ENCODE assay signal across 8 cellular contexts in the genomic region with DNA sequence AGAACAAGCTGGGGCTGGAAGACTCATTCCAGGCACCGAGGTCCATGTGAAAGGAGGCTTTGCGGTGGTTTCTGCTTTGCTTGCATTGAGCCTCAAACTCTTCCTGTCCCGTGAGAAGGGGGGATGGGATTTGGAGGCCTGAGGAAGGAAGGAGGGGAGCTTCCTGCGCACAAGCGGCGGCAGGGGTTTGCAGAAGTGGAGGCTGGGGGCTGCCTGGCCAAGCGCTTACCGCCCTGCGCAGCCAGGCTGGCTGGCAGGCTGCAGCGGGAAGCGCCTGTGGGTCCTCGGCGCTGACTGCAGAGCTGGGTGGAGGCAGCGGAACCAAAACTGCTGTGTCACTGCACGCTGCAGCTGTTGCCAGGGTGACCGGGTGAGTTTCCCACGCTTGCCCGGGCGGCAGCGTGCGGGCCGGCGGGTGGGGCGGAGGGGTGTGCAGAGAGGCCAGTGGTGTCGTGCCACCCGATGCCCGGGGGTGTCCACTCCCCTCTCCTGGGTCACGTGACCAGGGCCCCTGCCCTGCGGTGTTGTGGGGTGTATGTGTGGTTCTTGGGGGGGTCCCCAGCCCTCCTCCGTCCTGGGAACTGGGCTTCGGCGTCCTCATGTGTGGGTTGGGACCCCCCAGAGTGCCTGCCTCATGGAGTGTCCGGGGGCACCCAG.
DNase-seq lines count a peak whose midpoint lies in the region; ATAC-seq and FAIRE-seq lines count a peak whose summit lies in the region.

No MANE protein-coding gene starts in this region.

- ATAC-seq in HG02938 (IDR thresholded peaks at IDR 0.05; ENCODE audit: unreplicated experiment) = peak; percentile 61

- DNase-seq in GM18507 (ENCODE audit: extremely low spot score, insufficient read length, low read depth) (peak; percentile 97), NCI-H2196 treated with DMSO at 0.1 percent for 48 hours (lab: John Stamatoyannopoulos, UW; ENCODE audit: unreplicated experiment) (peak; percentile 62), left kidney (ENCODE audit: low read depth, low spot score) (peak; percentile 94), HuH-7.5 (ENCODE audit: low spot score) (no peak)
- peak; percentile 57 to 70 for DNase-seq in activated CD4-positive, alpha-beta T cell treated with anti-CD3 and anti-CD28 coated beads for 24 hours (ENCODE audit: low read depth in 2 of 2)
- DNase-seq in stimulated activated CD4-positive, alpha-beta T cell treated with anti-CD3 and anti-CD28 coated beads, Interleukin-1b, Interleukin-23, amount 100 ng/mL, for 48 hours = peak; percentile 79

- peak overlapping the region; percentile 95 for H3K27ac ChIP-seq in cingulate gyrus (ENCODE audit: low read depth, low read length)

- peak; percentile 98 for FAIRE-seq in GM18507 (lab: Jason Lieb, UNC)
